22 cellular contexts compared by ENCODE assay signal in genomic region chr12:18206198-18206597, GRCh38. TPM values are rescaled to one million over a fixed set of nuclear protein-coding genes. Genes with fewer than 3 reads are reported as not detected.
DNase-seq lines count a peak whose midpoint lies in the region; ATAC-seq, FAIRE-seq and TF ChIP-seq lines count a peak whose summit lies in the region.
"Had no signal": no experiment of that assay in that cellular context is flagged by ENCODE, and none has a peak within 500 bp of the region (broad histone marks: within the 10 kb centered on the region; RNA-seq: fewer than 3 reads in every experiment).

No MANE protein-coding gene starts in this region.

- POLR2A ChIA-PET in GM12878 (lab: Charles Lee), result no interaction called here

- H3K4me2 ChIP-seq in GM12878 (ENCODE audit: control insufficient read depth, insufficient read depth), result no peak overlapping the region
- H3K4me2 ChIP-seq: A549, BLaER1, GM23338, KMS-11 had no signal

- ATAC-seq in GM18868 (IDR thresholded peaks at IDR 0.05; ENCODE audit: unreplicated experiment) (peak; percentile 54), GM21367 (IDR thresholded peaks at IDR 0.05; ENCODE audit: unreplicated experiment) (peak; percentile 65), GM12878 (peak; percentile 82)
- ATAC-seq: A549, GM23338, HCT116 had no signal

- no peak for DNase-seq in GM12878 (ENCODE audit: low read depth, low spot score)
- no peak for DNase-seq in occipital lobe (lab: John Stamatoyannopoulos, UW)
- no peak for DNase-seq in UCSD-AML1 (lab: John Stamatoyannopoulos, UW; ENCODE audit: unreplicated experiment)
- DNase-seq in 8988T, result no peak
- DNase-seq: CD4-positive, alpha-beta memory T cell; DMS153; DMS79; GDM1; H7; HFFc6 had no signal

- RAD21 ChIA-PET in GM12878 (lab: Charles Lee; ENCODE audit: unreplicated experiment), result no interaction called here

- TF ChIP-seq RAD21 in GM12878 (IDR thresholded peaks at IDR 0.05; ENCODE audit: insufficient read depth, low read depth, low read length), result no peak

- SMC1A ChIA-PET in GM12878 (lab: Charles Lee; ENCODE audit: uncharacterized antibody, unreplicated experiment), result no interaction called here

- intact Hi-C loops in GM12878 (cut with micrococcal nuclease; ENCODE audit: unreplicated experiment), result no loop called here

- no peak overlapping the region for H2AFZ ChIP-seq in GM12878 (ENCODE audit: control insufficient read depth, low read depth, low read length)
- H2AFZ ChIP-seq: GM23338 had no signal

- CTCF ChIA-PET in GM12878 (lab: Yijun Ruan, JAX), result no interaction called here

- no peak for TF ChIP-seq CTCF in GM12878 (IDR thresholded peaks at IDR 0.05 in 2 of 3, conservative IDR thresholded peaks at IDR 0.05 in 1 of 3; ENCODE audit: control insufficient read depth in 2 of 3, extremely low read depth in 1 of 3, insufficient read depth in 1 of 3, low read depth in 3 of 3, low read length in 3 of 3)

- H3K4me1 ChIP-seq in GM12878 (ENCODE audit: control insufficient read depth, insufficient read depth, low read length), result no peaks in the 10 kb centered on the region
- H3K4me1 ChIP-seq: A549, BLaER1 had no signal

- TF ChIP-seq EP300 in GM12878 (IDR thresholded peaks at IDR 0.05; ENCODE audit: borderline replicate concordance in 1 of 2, control insufficient read depth in 1 of 2, low read depth in 2 of 2, low read length in 2 of 2), result no peak

- WGBS in GM12878 (ENCODE audit: insufficient coverage, insufficient replicate concordance, low lambda C conversion rate, missing lambda C conversion rate), result 36% methylated on average over 13 of the region's 13 CpGs

- H3K36me3 ChIP-seq in GM12878 (ENCODE audit: control insufficient read depth in 2 of 2, insufficient read depth in 2 of 2, low read length in 1 of 2), result no peaks in the 10 kb centered on the region
- H3K36me3 ChIP-seq: BLaER1 had no signal

- no peak for FAIRE-seq in GM12878 (lab: Jason Lieb, UNC)
- FAIRE-seq: A549, GM12892, GM18507, GM19239 had no signal

- no peaks in the 10 kb centered on the region for H3K27me3 ChIP-seq in GM12878 (replicated peaks in 1 of 2; ENCODE audit: control insufficient read depth in 2 of 2, insufficient read depth in 2 of 2, low read length in 1 of 2)
- H3K27me3 ChIP-seq: BLaER1 had no signal

- no peaks in the 10 kb centered on the region for H4K20me1 ChIP-seq in GM12878 (ENCODE audit: control insufficient read depth, insufficient read depth)
- H4K20me1 ChIP-seq: BLaER1 had no signal

- no peak for TF ChIP-seq POLR2A in GM12878 (IDR thresholded peaks at IDR 0.05; ENCODE audit: low read depth, low read length)

- BruUV-seq in GM12878 (replicated peaks; lab: Mats Ljungman, UMichigan), result no TSS peak

- H3K27ac ChIP-seq in GM12878 (ENCODE audit: control insufficient read depth, insufficient read depth), result no peak overlapping the region
- H3K27ac ChIP-seq: A549, BLaER1, KMS-11 had no signal

- H3K4me3 ChIP-seq in GM12878, result no peak overlapping the region
- H3K4me3 ChIP-seq: A549, BLaER1, GM23338 had no signal

- no peak overlapping the region for H3K9ac ChIP-seq in GM12878 (ENCODE audit: control insufficient read depth, insufficient read depth, low read length)
- H3K9ac ChIP-seq: BLaER1, KMS-11 had no signal

- no peaks in the 10 kb centered on the region for H3K9me3 ChIP-seq in GM12878 (replicated peaks; ENCODE audit: control insufficient read depth, insufficient read depth, low read length)
- H3K9me3 ChIP-seq: A549, BLaER1 had no signal

- in situ Hi-C loops in GM12878 (cut with MboI), result no loop called here

- H3K79me2 ChIP-seq in GM12878 (ENCODE audit: control insufficient read depth, insufficient read depth, low read length), result no peaks in the 10 kb centered on the region

TF ChIP-seq in GM12878, 131 proteins besides CTCF, POLR2A, EP300 and RAD21:
- TF ChIP-seq SPI1 (IDR thresholded peaks at IDR 0.05; ENCODE audit: borderline replicate concordance, insufficient read depth, low read depth, low read length) (peak; percentile 74; the same call in 1 of the 2 replicates), KDM1A (IDR thresholded peaks at IDR 0.05; ENCODE audit: borderline replicate concordance) (no peak), YY1 (IDR thresholded peaks at IDR 0.05; ENCODE audit: low read depth, low read length) (no peak), ZNF384 (IDR thresholded peaks at IDR 0.05; ENCODE audit: borderline replicate concordance, low read depth, low read length) (peak; percentile 41; the same call in 1 of the 2 replicates), HCFC1 (IDR thresholded peaks at IDR 0.05; ENCODE audit: low read length) (no peak), DPF2 (IDR thresholded peaks at IDR 0.05) (peak; percentile 29; the same call in 1 of the 2 replicates), NRF1 (conservative IDR thresholded peaks at IDR 0.05; ENCODE audit: low read depth, low read length) (no peak), ESRRA (IDR thresholded peaks at IDR 0.05; ENCODE audit: low read length) (no peak), IKZF2 (IDR thresholded peaks at IDR 0.05) (peak in 1 of 2 experiments; percentile 16; a peak in 1 of 4 replicates), GABPA (IDR thresholded peaks at IDR 0.05; ENCODE audit: low read depth) (no peak), BHLHE40 (IDR thresholded peaks at IDR 0.05; ENCODE audit: borderline replicate concordance in 1 of 2, low read depth in 2 of 2, low read length in 1 of 2) (peak; percentile 37 to 81; a peak in 3 of 4 replicates), TCF3 (IDR thresholded peaks at IDR 0.05; ENCODE audit: borderline replicate concordance, insufficient read depth, low read depth, low read length) (no peak), STAT3 (IDR thresholded peaks at IDR 0.05; ENCODE audit: low read depth, low read length) (no peak), RFX5 (IDR thresholded peaks at IDR 0.05; ENCODE audit: low read depth, low read length) (no peak), IRF4 (IDR thresholded peaks at IDR 0.05; ENCODE audit: low read depth, low read length) (no peak)

RNA-seq across cellular contexts. Expression of gene PIK3C2G, which starts 55.1 kb away (rescaled TPM):
- total RNA-seq in GM12878 (2013; cell fraction: nucleolus; rRNA removed), result not detected in 2 replicates
- total RNA-seq in GM12878 (2014; rRNA removed) (not detected in 2 replicates), GM12878 (2014; rRNA removed; fragmentation: Illumina TruSeq; extraction: Trizol) (not detected in 2 replicates), GM12878 (2021) (not detected in 2 replicates), occipital lobe (0.31 TPM)
- polyA plus RNA-seq in GM12878 (2011; ENCODE audit: low read depth), result not detected
- polyA plus RNA-seq in GM12878 (2011; rRNA removed) (not detected in 2 replicates), GM12878 (2014; fragmentation: Illumina TruSeq; extraction: Trizol) (not detected in 2 replicates), GM12878 (2014; fragmentation: Nextera tagmentation; extraction: Ambion mirVana) (not detected), GM12878 (2014; rRNA removed) (not detected in 2 replicates), GM12878 (2016; fragmentation: Nextera tagmentation; extraction: Ambion mirVana) (not detected)
- polyA plus RNA-seq in GM12878 (2011; cell fraction: cytosol; rRNA removed), result not detected in 2 replicates
- not detected in 2 replicates for polyA plus RNA-seq in GM12878 (2011; cell fraction: nucleus; rRNA removed)
- not detected in 2 replicates for polyA plus RNA-seq in GM12878 (2012)
- not detected in 2 replicates for polyA minus RNA-seq in GM12878 (2011; rRNA and poly(A)+ RNA removed)
- not detected in 2 replicates for polyA minus RNA-seq in GM12878 (2011; cell fraction: cytosol; rRNA and poly(A)+ RNA removed)
- not detected in 2 replicates for polyA minus RNA-seq in GM12878 (2011; cell fraction: nucleus; rRNA and poly(A)+ RNA removed)
- total RNA-seq: CD4-positive, alpha-beta memory T cell; Daoy; GM23338; H7; HFFc6 had no signal
- polyA plus RNA-seq: CD14-positive monocyte; CD4-positive, alpha-beta memory T cell; GM23338 had no signal
